ENCODE assay signal across 35 cellular contexts in genomic region chr16:13242201-13242600, GRCh38.
"Had no signal": no experiment of that assay in that cellular context is flagged by ENCODE, and none has a peak within 500 bp of the region (broad histone marks: within the 10 kb centered on the region; RNA-seq: fewer than 3 reads in every experiment).

No MANE protein-coding gene starts in this region.

- H3K4me1 Mint-ChIP-seq: activated CD4-positive, alpha-beta memory T cell treated with anti-CD3 and anti-CD28 coated beads, Interleukin-2, amount 10 ng/mL, durations not matched to agents 7 days and 5 days; activated CD4-positive, alpha-beta T cell treated with anti-CD3 and anti-CD28 coated beads for 36 hours; activated CD4-positive, alpha-beta T cell treated with anti-CD3 and anti-CD28 coated beads, Interleukin-2, amount 10 ng/mL, durations not matched to agents 7 days and 5 days; activated CD8-positive, alpha-beta memory T cell treated with anti-CD3 and anti-CD28 coated beads, Interleukin-2, amount 10 ng/mL, durations not matched to agents 7 days and 5 days; activated naive CD4-positive, alpha-beta T cell treated with anti-CD3 and anti-CD28 coated beads, Interleukin-2, amount 10 ng/mL, durations not matched to agents 7 days and 5 days; activated naive CD4-positive, alpha-beta T cell treated with anti-CD3 and anti-CD28 coated beads, Interleukin-2, amount 50 U/mL, for 24 hours; activated naive CD8-positive, alpha-beta T cell treated with anti-CD3 and anti-CD28 coated beads, Interleukin-2, amount 10 ng/mL, durations not matched to agents 7 days and 5 days; activated naive CD8-positive, alpha-beta T cell treated with anti-CD3 and anti-CD28 coated beads, Interleukin-2, amount 50 U/mL, for 24 hours; brain had no signal

- H3K4me1 ChIP-seq: ascending aorta had no signal

- H3K27ac ChIP-seq: ascending aorta, VCaP had no signal

- FAIRE-seq: TTC549 had no signal

- DNase-seq: activated CD4-positive, alpha-beta memory T cell treated with anti-CD3 and anti-CD28 coated beads, Interleukin-2, amount 10 ng/mL, durations not matched to agents 7 days and 5 days; activated CD4-positive, alpha-beta T cell treated with anti-CD3 and anti-CD28 coated beads for 1 hour; activated CD4-positive, alpha-beta T cell treated with anti-CD3 and anti-CD28 coated beads for 36 hours; activated CD4-positive, alpha-beta T cell treated with anti-CD3 and anti-CD28 coated beads for 48 hours; activated CD4-positive, alpha-beta T cell treated with anti-CD3 and anti-CD28 coated beads, Interleukin-2, amount 10 ng/mL, durations not matched to agents 7 days and 5 days; activated CD4-positive, alpha-beta T cell treated with anti-CD3 and anti-CD28 coated beads, Interleukin-2, amount 50 U/mL, for 48 hours; activated CD4-positive, CD25-positive, alpha-beta regulatory T cell; activated CD8-positive, alpha-beta memory T cell treated with anti-CD3 and anti-CD28 coated beads for 24 hours; activated CD8-positive, alpha-beta memory T cell treated with anti-CD3 and anti-CD28 coated beads, Interleukin-2, amount 10 ng/mL, durations not matched to agents 7 days and 5 days; activated CD8-positive, alpha-beta memory T cell treated with anti-CD3 and anti-CD28 coated beads, Interleukin-2, amount 50 U/mL, for 48 hours; activated CD8-positive, alpha-beta T cell treated with anti-CD3 and anti-CD28 coated beads, Interleukin-2, amount 10 ng/mL, durations not matched to agents 7 days and 5 days; activated effector memory CD4-positive, alpha-beta T cell treated with Interleukin-2 at 50 U/mL for 16 hours; activated gamma-delta T cell; activated naive CD4-positive, alpha-beta T cell treated with anti-CD3 and anti-CD28 coated beads, Interleukin-2, amount 10 ng/mL, durations not matched to agents 7 days and 5 days; activated naive CD4-positive, alpha-beta T cell treated with Interleukin-2 at 50 U/mL for 16 hours; activated naive CD8-positive, alpha-beta T cell treated with anti-CD3 and anti-CD28 coated beads, Interleukin-2, amount 10 ng/mL, durations not matched to agents 7 days and 5 days; activated naive CD8-positive, alpha-beta T cell treated with anti-CD3 and anti-CD28 coated beads, Interleukin-2, amount 50 U/mL, for 24 hours; activated T-cell treated with anti-CD3 and anti-CD28 coated beads, Interleukin-2, amount 50 U/mL, for 24 hours; activated T-cell treated with anti-CD3 and anti-CD28 coated beads, Interleukin-2, amount 50 U/mL, for 48 hours; amygdala; anterior cingulate cortex; central memory CD4-positive, alpha-beta T cell; T-helper 1 cell; T-helper 2 cell; T-helper 9 cell had no signal

- H3K27me3 Mint-ChIP-seq: activated CD4-positive, alpha-beta memory T cell treated with anti-CD3 and anti-CD28 coated beads, Interleukin-2, amount 10 ng/mL, durations not matched to agents 7 days and 5 days; activated CD4-positive, alpha-beta T cell treated with anti-CD3 and anti-CD28 coated beads for 36 hours; activated CD4-positive, alpha-beta T cell treated with anti-CD3 and anti-CD28 coated beads, Interleukin-2, amount 10 ng/mL, durations not matched to agents 7 days and 5 days; activated CD8-positive, alpha-beta memory T cell treated with anti-CD3 and anti-CD28 coated beads, Interleukin-2, amount 10 ng/mL, durations not matched to agents 7 days and 5 days; activated naive CD4-positive, alpha-beta T cell treated with anti-CD3 and anti-CD28 coated beads, Interleukin-2, amount 10 ng/mL, durations not matched to agents 7 days and 5 days; activated naive CD4-positive, alpha-beta T cell treated with anti-CD3 and anti-CD28 coated beads, Interleukin-2, amount 50 U/mL, for 24 hours; activated naive CD8-positive, alpha-beta T cell treated with anti-CD3 and anti-CD28 coated beads, Interleukin-2, amount 10 ng/mL, durations not matched to agents 7 days and 5 days; activated naive CD8-positive, alpha-beta T cell treated with anti-CD3 and anti-CD28 coated beads, Interleukin-2, amount 50 U/mL, for 24 hours; activated T-cell treated with anti-CD3 and anti-CD28 coated beads, Interleukin-2, amount 50 U/mL, for 24 hours had no signal

- H3K36me3 ChIP-seq: ascending aorta had no signal

- H3K27me3 ChIP-seq: ascending aorta had no signal

- H3K27ac Mint-ChIP-seq: activated CD4-positive, alpha-beta memory T cell treated with anti-CD3 and anti-CD28 coated beads, Interleukin-2, amount 10 ng/mL, durations not matched to agents 7 days and 5 days; activated CD4-positive, alpha-beta T cell treated with anti-CD3 and anti-CD28 coated beads for 36 hours; activated CD4-positive, alpha-beta T cell treated with anti-CD3 and anti-CD28 coated beads, Interleukin-2, amount 10 ng/mL, durations not matched to agents 7 days and 5 days; activated CD8-positive, alpha-beta memory T cell treated with anti-CD3 and anti-CD28 coated beads, Interleukin-2, amount 10 ng/mL, durations not matched to agents 7 days and 5 days; activated CD8-positive, alpha-beta T cell treated with anti-CD3 and anti-CD28 coated beads, Interleukin-2, amount 10 ng/mL, durations not matched to agents 7 days and 5 days; activated naive CD4-positive, alpha-beta T cell treated with anti-CD3 and anti-CD28 coated beads, Interleukin-2, amount 10 ng/mL, durations not matched to agents 7 days and 5 days; activated naive CD4-positive, alpha-beta T cell treated with anti-CD3 and anti-CD28 coated beads, Interleukin-2, amount 50 U/mL, for 24 hours; activated naive CD8-positive, alpha-beta T cell; activated naive CD8-positive, alpha-beta T cell treated with anti-CD3 and anti-CD28 coated beads, Interleukin-2, amount 10 ng/mL, durations not matched to agents 7 days and 5 days; activated naive CD8-positive, alpha-beta T cell treated with anti-CD3 and anti-CD28 coated beads, Interleukin-2, amount 50 U/mL, for 24 hours; activated T-cell treated with anti-CD3 and anti-CD28 coated beads, Interleukin-2, amount 50 U/mL, for 24 hours; activated T-helper 2 cell treated with anti-CD3 and anti-CD28 coated beads, Interferon-gamma antibody, Interleukin-2, Interleukin-4, amounts not matched to agents 10 μg/mL and 5 μg/mL and 100 μg/mL, durations not matched to agents 14 hours and 24 hours and 36 hours; brain; T-helper 1 cell treated with Interleukin-12 subunit alpha and Interleukin-12 subunit beta and Interleukin-4 antibody, amounts not matched to agents 30 μg/mL and 1 μg/mL, for 36 hours; T-helper 2 cell treated with Interferon-gamma antibody and Interleukin-4, amounts not matched to agents 5 μg/mL and 100 μg/mL, for 36 hours had no signal

- H3K36me3 Mint-ChIP-seq: activated CD8-positive, alpha-beta memory T cell treated with anti-CD3 and anti-CD28 coated beads, Interleukin-2, amount 10 ng/mL, durations not matched to agents 7 days and 5 days; activated naive CD4-positive, alpha-beta T cell treated with anti-CD3 and anti-CD28 coated beads, Interleukin-2, amount 10 ng/mL, durations not matched to agents 7 days and 5 days; activated naive CD4-positive, alpha-beta T cell treated with anti-CD3 and anti-CD28 coated beads, Interleukin-2, amount 50 U/mL, for 24 hours; activated naive CD8-positive, alpha-beta T cell; activated naive CD8-positive, alpha-beta T cell treated with anti-CD3 and anti-CD28 coated beads, Interleukin-2, amount 10 ng/mL, durations not matched to agents 7 days and 5 days; brain had no signal

- H3K4me3 ChIP-seq: ascending aorta had no signal

- H3K4me3 Mint-ChIP-seq: activated CD4-positive, alpha-beta memory T cell treated with anti-CD3 and anti-CD28 coated beads, Interleukin-2, amount 10 ng/mL, durations not matched to agents 7 days and 5 days; activated CD4-positive, alpha-beta T cell treated with anti-CD3 and anti-CD28 coated beads for 36 hours; activated CD4-positive, alpha-beta T cell treated with anti-CD3 and anti-CD28 coated beads, Interleukin-2, amount 10 ng/mL, durations not matched to agents 7 days and 5 days; activated CD8-positive, alpha-beta memory T cell treated with anti-CD3 and anti-CD28 coated beads, Interleukin-2, amount 10 ng/mL, durations not matched to agents 7 days and 5 days; activated CD8-positive, alpha-beta T cell treated with anti-CD3 and anti-CD28 coated beads, Interleukin-2, amount 10 ng/mL, durations not matched to agents 7 days and 5 days; activated naive CD4-positive, alpha-beta T cell treated with anti-CD3 and anti-CD28 coated beads, Interleukin-2, amount 10 ng/mL, durations not matched to agents 7 days and 5 days; activated naive CD4-positive, alpha-beta T cell treated with anti-CD3 and anti-CD28 coated beads, Interleukin-2, amount 50 U/mL, for 24 hours; activated naive CD8-positive, alpha-beta T cell; activated naive CD8-positive, alpha-beta T cell treated with anti-CD3 and anti-CD28 coated beads, Interleukin-2, amount 10 ng/mL, durations not matched to agents 7 days and 5 days; activated naive CD8-positive, alpha-beta T cell treated with anti-CD3 and anti-CD28 coated beads, Interleukin-2, amount 50 U/mL, for 24 hours; activated T-cell treated with anti-CD3 and anti-CD28 coated beads, Interleukin-2, amount 50 U/mL, for 24 hours; brain; T-helper 1 cell treated with Interleukin-12 subunit alpha and Interleukin-12 subunit beta and Interleukin-4 antibody, amounts not matched to agents 30 μg/mL and 1 μg/mL, for 36 hours; T-helper 2 cell treated with Interferon-gamma antibody and Interleukin-4, amounts not matched to agents 5 μg/mL and 100 μg/mL, for 36 hours had no signal

- ATAC-seq: activated CD4-positive, alpha-beta T cell treated with anti-CD3 and anti-CD28 coated beads for 36 hours; activated CD4-positive, CD25-positive, alpha-beta regulatory T cell treated with anti-CD3 and anti-CD28 coated beads, Interleukin-2, amount 50 U/mL, for 24 hours; activated CD8-positive, alpha-beta memory T cell treated with anti-CD3 and anti-CD28 coated beads, Interleukin-2, amount 10 ng/mL, durations not matched to agents 7 days and 5 days; activated CD8-positive, alpha-beta T cell treated with anti-CD3 and anti-CD28 coated beads, Interleukin-2, amount 10 ng/mL, durations not matched to agents 7 days and 5 days; activated naive CD8-positive, alpha-beta T cell treated with anti-CD3 and anti-CD28 coated beads, Interleukin-2, amount 50 U/mL, for 24 hours had no signal

- H3K9me3 Mint-ChIP-seq: activated naive CD4-positive, alpha-beta T cell treated with anti-CD3 and anti-CD28 coated beads, Interleukin-2, amount 50 U/mL, for 24 hours; activated naive CD8-positive, alpha-beta T cell treated with anti-CD3 and anti-CD28 coated beads, Interleukin-2, amount 10 ng/mL, durations not matched to agents 7 days and 5 days; activated T-cell treated with anti-CD3 and anti-CD28 coated beads, Interleukin-2, amount 50 U/mL, for 24 hours had no signal
